Comparison of ENCODE assay signal across 8 cellular contexts in the genomic region with DNA sequence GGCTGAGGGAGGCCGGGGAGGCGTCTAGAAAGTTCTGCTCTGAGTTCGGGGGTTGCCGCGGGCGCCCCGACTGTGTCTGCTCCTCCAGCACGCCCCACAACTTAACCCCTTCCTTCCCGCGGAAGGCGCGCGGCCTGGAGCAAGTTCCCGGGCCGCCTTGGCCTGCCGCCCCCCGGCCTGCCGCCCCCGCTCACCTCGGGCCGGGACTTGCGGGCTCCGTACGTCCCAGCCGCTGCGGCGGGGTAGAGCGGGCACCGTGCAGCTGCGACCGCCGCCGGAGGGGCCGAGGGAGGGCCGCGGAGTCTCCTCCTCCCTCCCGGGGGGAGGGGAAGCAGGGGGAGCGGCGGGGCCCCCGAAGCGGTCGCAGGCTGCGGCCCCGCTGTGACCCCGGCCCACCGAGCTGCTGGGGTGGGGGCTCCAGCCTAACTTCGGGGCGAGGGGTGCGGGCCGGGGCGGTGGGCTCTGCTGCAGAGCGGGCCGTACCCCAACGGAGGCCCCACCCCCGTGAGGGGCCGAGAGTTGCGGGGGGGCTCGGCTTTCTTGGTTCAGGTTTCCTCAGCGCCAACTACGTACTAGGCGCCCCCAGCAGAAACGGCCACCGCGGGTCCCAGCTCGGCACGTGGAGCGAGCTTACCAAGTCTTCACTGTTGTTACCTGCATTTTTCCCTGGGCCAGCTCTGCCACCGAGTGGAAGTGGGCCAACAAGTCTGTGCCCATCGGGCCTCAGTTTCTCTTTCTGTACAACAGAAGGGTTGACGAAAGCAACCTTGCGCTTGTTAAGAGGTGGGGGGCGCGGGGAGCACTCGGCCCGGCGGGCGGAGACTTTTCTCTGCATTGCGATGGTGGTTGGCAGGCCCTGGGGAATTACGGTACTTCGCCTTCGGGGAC. TPM values are rescaled to one million over a fixed set of nuclear protein-coding genes. Genes with fewer than 3 reads are reported as not detected.
DNase-seq lines count a peak whose midpoint lies in the region; ATAC-seq and TF ChIP-seq lines count a peak whose summit lies in the region.

A gene (minus strand): TSS at position 266 of the 888 bp plus-strand sequence. CDS start 7,394 bp downstream, outside the sequence.

- H3K4me3 ChIP-seq in KMS-11 (IDR thresholded peaks at IDR 0.05; ENCODE audit: insufficient read depth, low read depth, low read length) = no peak within 1 kb of the TSS
- peak within 1 kb of the TSS; percentile 83 to 91 (median 88) for H3K4me3 ChIP-seq in fibroblast of lung (replicated peaks in 1 of 4; ENCODE audit: control extremely low read depth in 1 of 4, insufficient read depth in 1 of 4, low read depth in 3 of 4, low read length in 4 of 4)
- H3K4me3 ChIP-seq in aorta (ENCODE audit: low read length in 2 of 2) = peak within 1 kb of the TSS; percentile 75 to 90

- peak within 1 kb of the TSS; percentile 86 to 92 (median 88) for H3K27ac Mint-ChIP-seq in nephron

- peak within 1 kb of the TSS; percentile 88 to 93 (median 93) for H3K4me3 Mint-ChIP-seq in nephron

- H3K9ac ChIP-seq in KMS-11 (peak within 1 kb of the TSS; percentile 91), fibroblast of lung (ENCODE audit: insufficient read depth, low read length) (peak within 1 kb of the TSS; percentile 65)

- ATAC-seq in GM21737 (IDR thresholded peaks at IDR 0.05; ENCODE audit: unreplicated experiment) (peak; percentile 7), aorta (ENCODE audit: low FRiP score) (peak; percentile 63)

- H3K4me1 ChIP-seq in KMS-11 (ENCODE audit: low read depth, poor library complexity, severe bottlenecking) (peaks cover 68% of the 10 kb centered on the region), fibroblast of lung (ENCODE audit: control insufficient read depth, extremely low read depth, insufficient read depth, low read length) (peaks cover 13% of the 10 kb centered on the region), aorta (ENCODE audit: control insufficient read depth in 1 of 2, insufficient read depth in 2 of 2, low read length in 2 of 2) (no peaks in the 10 kb centered on the region)

- peak; percentile 40 for DNase-seq in activated T-cell treated with anti-CD3 and anti-CD28 coated beads for 48 hours (ENCODE audit: low read depth)
- DNase-seq in fibroblast of lung (ENCODE audit: low read depth in 2 of 2) = peak; percentile 26 to 54
- DNase-seq in aorta = peak; percentile 65 to 80
- DNase-seq in AML-193 (lab: John Stamatoyannopoulos, UW) = no peak

- H3K27ac ChIP-seq in KMS-11 (peak within 1 kb of the TSS; percentile 86), fibroblast of lung (ENCODE audit: insufficient read depth, low read length) (peak within 1 kb of the TSS; percentile 50), aorta (ENCODE audit: low read depth in 1 of 2, low read length in 2 of 2) (peak within 1 kb of the TSS in 1 of 2 donors; percentile 85)

- no peaks in the 10 kb centered on the region for H3K9me3 Mint-ChIP-seq in nephron

- H2AFZ ChIP-seq in KMS-11 (ENCODE audit: low read depth) (peak within 1 kb of the TSS; percentile 75), fibroblast of lung (ENCODE audit: low read length) (peak within 1 kb of the TSS; percentile 93)

- peak within 1 kb of the TSS; percentile 71 for H3K4me2 ChIP-seq in KMS-11
- peak within 1 kb of the TSS; percentile 87 for H3K4me2 ChIP-seq in fibroblast of lung (ENCODE audit: extremely low read depth, insufficient read depth, low read length)

- TF ChIP-seq CTCF in KMS-11 (conservative IDR thresholded peaks at IDR 0.05; ENCODE audit: low read depth, low read length) (no peak), fibroblast of lung (conservative IDR thresholded peaks at IDR 0.05 in 1 of 2, IDR thresholded peaks at IDR 0.05 in 1 of 2; ENCODE audit: low read depth in 1 of 2, low read length in 2 of 2) (no peak), nephron (IDR thresholded peaks at IDR 0.05; ENCODE audit: unreplicated experiment in 3 of 3) (no peak)

- 0 to 1% methylated on average over 49 to 81 of the region's 81 CpGs for WGBS in aorta, 2 donors

- H3K36me3 ChIP-seq in KMS-11 (ENCODE audit: insufficient read depth) (no peaks in the 10 kb centered on the region), fibroblast of lung (ENCODE audit: control insufficient read depth, insufficient read depth, low read length) (no peaks in the 10 kb centered on the region), aorta (ENCODE audit: control insufficient read depth in 1 of 2, insufficient read depth in 2 of 2, low read length in 1 of 2) (no peaks in the 10 kb centered on the region)

- H3K9me3 ChIP-seq in fibroblast of lung (ENCODE audit: control insufficient read depth, insufficient read depth, low read depth, low read length) (no peaks in the 10 kb centered on the region), aorta (ENCODE audit: control insufficient read depth, low read length) (no peaks in the 10 kb centered on the region)

- H3K79me2 ChIP-seq in KMS-11 (ENCODE audit: insufficient read depth, low read depth) = 0 out of 2 replicates have a peak, but pooled peaks cover 4% of the 10 kb centered on the region
- H3K79me2 ChIP-seq in fibroblast of lung (ENCODE audit: control insufficient read depth, insufficient read depth, low read length) = no peaks in the 10 kb centered on the region

- peaks cover under 1% of the 10 kb centered on the region for H3K36me3 Mint-ChIP-seq in nephron (ENCODE audit: low read depth)

- H3K27me3 ChIP-seq in KMS-11 (ENCODE audit: insufficient read depth, low read depth) (no peaks in the 10 kb centered on the region), fibroblast of lung (ENCODE audit: control insufficient read depth, insufficient read depth, low read length) (no peaks in the 10 kb centered on the region), aorta (ENCODE audit: control insufficient read depth in 1 of 2, insufficient read depth in 2 of 2, low read length in 1 of 2) (no peaks in the 10 kb centered on the region)

- peaks cover 39% of the 10 kb centered on the region for H3K4me1 Mint-ChIP-seq in nephron

- no peaks in the 10 kb centered on the region for H4K20me1 ChIP-seq in KMS-11 (ENCODE audit: insufficient read depth)
- no peaks in the 10 kb centered on the region for H4K20me1 ChIP-seq in fibroblast of lung (ENCODE audit: control insufficient read depth, extremely low read depth, insufficient read depth, low read length)

- intact Hi-C loops in aorta (cut with DNase I) = no loop called here

- peaks cover 7% of the 10 kb centered on the region for H3K27me3 Mint-ChIP-seq in nephron (ENCODE audit: low read depth)

- peak; percentile 16 for TF ChIP-seq POLR2A in GM10847 (IDR thresholded peaks at IDR 0.05; ENCODE audit: extremely low read depth, insufficient read length)

RNA-seq across cellular contexts. Expression of the gene that starts here (rescaled TPM):
- total RNA-seq in fibroblast of lung (13.6 and 16.7 TPM in 2 replicates), aorta (10 to 100 TPM; 15.3 to 21.9 TPM)
- polyA plus RNA-seq in fibroblast of lung (4.4 and 7.1 TPM in 2 replicates), aorta (10 to 100 TPM; 12.9 to 14.1 TPM)
- 4.0 and 6.2 TPM in 2 replicates for polyA plus RNA-seq in fibroblast of lung (2012)
- polyA minus RNA-seq in fibroblast of lung (ENCODE audit: low replicate concordance) = 4.4 and 12.8 TPM in 2 replicates

Comparison
In these comparisons a context has a peak if more than half of its experiments do, and no peak if none do; other contexts are left out.
1. DNase-seq: peak in activated T-cell treated with anti-CD3 and anti-CD28 coated beads for 48 hours (single experiment), fibroblast of lung (2 of 2) and aorta (2 of 2); none in AML-193 (0 of 2).